In genomic region chr17:8729421-8729820, GRCh38 we compare ENCODE assay signal across 1 cellular context.
TF ChIP-seq lines count a peak whose summit lies in the region.

No MANE protein-coding gene starts in this region.

TF ChIP-seq in GM23338, 12 proteins besides CTCF, POLR2A, EP300 and RAD21 (continued from another document):
- TF ChIP-seq ZNF462 (CRISPR knock-in tag; IDR thresholded peaks at IDR 0.05) (no peak), ETS1 (IDR thresholded peaks at IDR 0.05) (no peak), EZH2 (IDR thresholded peaks at IDR 0.05; ENCODE audit: low read depth, unreplicated experiment) (no peak), POLR2AphosphoS5 (IDR thresholded peaks at IDR 0.05; ENCODE audit: low read depth) (no peak), ZNF114 (CRISPR knock-in tag; IDR thresholded peaks at IDR 0.05) (no peak)
